1 cellular context compared by ENCODE assay signal in the genomic region with DNA sequence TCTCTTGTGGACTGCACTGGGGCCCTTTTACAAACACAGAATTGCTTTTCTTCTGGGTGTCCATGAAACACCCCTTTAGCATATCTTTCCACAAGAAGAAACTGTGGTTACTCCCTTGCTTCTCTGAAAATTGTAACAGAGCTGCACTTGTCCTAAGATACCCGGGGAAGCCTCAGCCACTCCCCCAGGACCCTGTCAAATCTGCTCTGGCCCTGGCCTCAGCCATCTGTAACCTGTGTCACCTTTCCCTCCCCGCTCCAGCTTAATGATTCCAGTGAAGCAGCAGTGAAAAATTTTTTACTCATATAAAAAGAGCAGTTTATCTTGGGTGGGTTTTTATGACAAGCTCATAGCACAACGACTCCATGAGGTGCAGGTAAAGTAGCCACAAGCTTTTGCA.
TF ChIP-seq lines count a peak whose summit lies in the region.

No MANE protein-coding gene starts in this region.

TF ChIP-seq in SK-N-SH, 30 proteins besides CTCF, POLR2A, EP300 and RAD21 (continued from another document):
- TF ChIP-seq, protein P1, sequence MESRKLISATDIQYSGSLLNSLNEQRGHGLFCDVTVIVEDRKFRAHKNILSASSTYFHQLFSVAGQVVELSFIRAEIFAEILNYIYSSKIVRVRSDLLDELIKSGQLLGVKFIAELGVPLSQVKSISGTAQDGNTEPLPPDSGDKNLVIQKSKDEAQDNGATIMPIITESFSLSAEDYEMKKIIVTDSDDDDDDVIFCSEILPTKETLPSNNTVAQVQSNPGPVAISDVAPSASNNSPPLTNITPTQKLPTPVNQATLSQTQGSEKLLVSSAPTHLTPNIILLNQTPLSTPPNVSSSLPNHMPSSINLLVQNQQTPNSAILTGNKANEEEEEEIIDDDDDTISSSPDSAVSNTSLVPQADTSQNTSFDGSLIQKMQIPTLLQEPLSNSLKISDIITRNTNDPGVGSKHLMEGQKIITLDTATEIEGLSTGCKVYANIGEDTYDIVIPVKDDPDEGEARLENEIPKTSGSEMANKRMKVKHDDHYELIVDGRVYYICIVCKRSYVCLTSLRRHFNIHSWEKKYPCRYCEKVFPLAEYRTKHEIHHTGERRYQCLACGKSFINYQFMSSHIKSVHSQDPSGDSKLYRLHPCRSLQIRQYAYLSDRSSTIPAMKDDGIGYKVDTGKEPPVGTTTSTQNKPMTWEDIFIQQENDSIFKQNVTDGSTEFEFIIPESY (IDR thresholded peaks at IDR 0.05; ENCODE audit: borderline replicate concordance, low read depth) = no peak
- TF ChIP-seq PBX3 (IDR thresholded peaks at IDR 0.05) (no peak), RXRA (IDR thresholded peaks at IDR 0.05; ENCODE audit: borderline replicate concordance, low read depth) (no peak), NFIC (IDR thresholded peaks at IDR 0.05; ENCODE audit: borderline replicate concordance) (no peak), REST (IDR thresholded peaks at IDR 0.05; ENCODE audit: low read depth, low read length) (no peak), EZH2phosphoT487 (IDR thresholded peaks at IDR 0.05; ENCODE audit: borderline replicate concordance, low read depth) (no peak), GABPA (IDR thresholded peaks at IDR 0.05; ENCODE audit: low read depth) (no peak), ELF1 (IDR thresholded peaks at IDR 0.05) (no peak), SMC3 (IDR thresholded peaks at IDR 0.05; ENCODE audit: low read depth, low read length) (no peak), MXI1 (IDR thresholded peaks at IDR 0.05; ENCODE audit: low read depth, low read length) (no peak), YY1 (IDR thresholded peaks at IDR 0.05; ENCODE audit: low read depth) (no peak), TAF1 (IDR thresholded peaks at IDR 0.05; ENCODE audit: borderline replicate concordance, low read depth, low read length) (no peak), MEF2A (IDR thresholded peaks at IDR 0.05; ENCODE audit: borderline replicate concordance, low read depth) (no peak)
- TF ChIP-seq, protein P2, sequence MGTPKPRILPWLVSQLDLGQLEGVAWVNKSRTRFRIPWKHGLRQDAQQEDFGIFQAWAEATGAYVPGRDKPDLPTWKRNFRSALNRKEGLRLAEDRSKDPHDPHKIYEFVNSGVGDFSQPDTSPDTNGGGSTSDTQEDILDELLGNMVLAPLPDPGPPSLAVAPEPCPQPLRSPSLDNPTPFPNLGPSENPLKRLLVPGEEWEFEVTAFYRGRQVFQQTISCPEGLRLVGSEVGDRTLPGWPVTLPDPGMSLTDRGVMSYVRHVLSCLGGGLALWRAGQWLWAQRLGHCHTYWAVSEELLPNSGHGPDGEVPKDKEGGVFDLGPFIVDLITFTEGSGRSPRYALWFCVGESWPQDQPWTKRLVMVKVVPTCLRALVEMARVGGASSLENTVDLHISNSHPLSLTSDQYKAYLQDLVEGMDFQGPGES (IDR thresholded peaks at IDR 0.05; ENCODE audit: low read depth, low read length) = no peak
